8 cellular contexts compared by ENCODE assay signal in the genomic region with DNA sequence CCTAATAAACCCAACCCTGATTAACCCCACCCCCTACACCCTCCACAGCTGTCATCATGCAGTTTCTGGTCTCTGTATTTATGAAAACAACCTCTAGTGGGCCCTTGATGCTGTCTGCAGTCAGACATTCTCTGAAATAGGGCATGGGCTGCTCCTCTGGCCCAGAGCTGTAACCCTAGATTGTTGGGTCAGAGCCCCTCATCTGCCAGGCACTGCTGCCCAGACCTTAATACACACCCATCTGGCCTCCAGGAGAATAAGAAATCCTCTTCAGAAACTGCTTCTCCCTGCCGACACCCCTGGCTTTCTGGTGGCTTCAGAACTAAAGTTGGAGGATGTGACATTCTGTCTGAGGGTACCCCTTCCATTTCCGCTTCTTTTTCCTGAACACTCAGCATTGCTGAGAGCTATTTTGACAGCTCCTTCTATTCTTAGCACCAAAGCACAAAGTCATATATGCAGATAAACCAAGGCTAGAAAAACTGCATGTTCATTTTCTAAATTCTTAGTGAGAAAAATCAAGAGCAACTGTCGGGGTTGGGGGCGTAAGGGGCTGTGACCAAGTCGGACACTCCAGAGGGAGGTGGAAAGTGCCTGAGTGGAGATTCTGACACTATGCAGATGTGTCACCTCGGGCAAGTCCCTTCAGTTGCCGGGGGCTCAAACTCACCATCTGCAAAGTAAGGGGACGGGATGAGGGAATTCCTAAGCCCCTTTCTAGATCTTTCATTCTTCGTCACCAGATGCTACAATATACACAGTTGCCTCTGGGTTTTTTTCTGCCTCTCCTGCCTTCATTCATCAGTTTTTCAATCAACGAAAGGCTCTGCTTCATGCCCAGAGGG. TPM values are rescaled to one million over a fixed set of nuclear protein-coding genes. Genes with fewer than 3 reads are reported as not detected.
DNase-seq lines count a peak whose midpoint lies in the region; ATAC-seq, FAIRE-seq and TF ChIP-seq lines count a peak whose summit lies in the region.

No MANE protein-coding gene starts in this region.

- FAIRE-seq in GM19239 (lab: Jason Lieb, UNC): peak; percentile 82

- peaks cover 33% of the 10 kb centered on the region for H3K36me3 Mint-ChIP-seq in activated naive CD8-positive, alpha-beta T cell treated with anti-CD3 and anti-CD28 coated beads for 36 hours

- H3K27me3 Mint-ChIP-seq in activated naive CD8-positive, alpha-beta T cell treated with anti-CD3 and anti-CD28 coated beads for 36 hours: no peaks in the 10 kb centered on the region

- TF ChIP-seq POLR2A in erythroblast (IDR thresholded peaks at IDR 0.05; ENCODE audit: low read length): no peak

- H3K4me3 Mint-ChIP-seq in activated naive CD8-positive, alpha-beta T cell treated with anti-CD3 and anti-CD28 coated beads for 36 hours: peak overlapping the region; percentile 65

- H3K9me3 Mint-ChIP-seq in activated naive CD8-positive, alpha-beta T cell treated with anti-CD3 and anti-CD28 coated beads for 36 hours: peaks cover 8% of the 10 kb centered on the region

- ATAC-seq in HG03442 (IDR thresholded peaks at IDR 0.05; ENCODE audit: unreplicated experiment) (peak; percentile 41), HG02885 (IDR thresholded peaks at IDR 0.05; ENCODE audit: poor library complexity, unreplicated experiment) (no peak)

- peaks cover 49% of the 10 kb centered on the region for H3K4me1 Mint-ChIP-seq in activated naive CD8-positive, alpha-beta T cell treated with anti-CD3 and anti-CD28 coated beads for 36 hours

- peak overlapping the region; percentile 97 for H3K27ac Mint-ChIP-seq in activated naive CD8-positive, alpha-beta T cell treated with anti-CD3 and anti-CD28 coated beads for 36 hours

- no peak for DNase-seq in GM19239 (ENCODE audit: insufficient read length, low spot score)
- peak; percentile 76 for DNase-seq in activated naive CD8-positive, alpha-beta T cell treated with anti-CD3 and anti-CD28 coated beads for 36 hours
- DNase-seq in stimulated activated CD4-positive, alpha-beta T cell treated with anti-CD3 and anti-CD28 coated beads, TNF-alpha, amount 100 ng/mL, for 48 hours (ENCODE audit: low read depth in 3 of 3): peak; percentile 35 to 44 (median 36)
- no peak for DNase-seq in erythroblast (lab: John Stamatoyannopoulos, UW)
- no peak for DNase-seq in cerebellum (ENCODE audit: low spot score)
- no peak for DNase-seq in cerebellar nuclear complex (lab: John Stamatoyannopoulos, UW)

RNA-seq across cellular contexts. Expression of gene SRSF7, which starts 28.7 kb away (rescaled TPM):
- 100 to 1,000 TPM; 381 to 392 TPM for total RNA-seq in activated naive CD8-positive, alpha-beta T cell treated with anti-CD3 and anti-CD28 coated beads for 36 hours
- total RNA-seq in cerebellum: 109 TPM

RNA-seq across cellular contexts. Expression of gene GEMIN6, which starts 55.5 kb away (rescaled TPM):
- 10 to 100 TPM; 38.6 to 43.3 TPM for total RNA-seq in activated naive CD8-positive, alpha-beta T cell treated with anti-CD3 and anti-CD28 coated beads for 36 hours
- 10.3 TPM for total RNA-seq in cerebellum

RNA-seq across cellular contexts. Expression of gene GALM, which starts 56.6 kb away (rescaled TPM):
- total RNA-seq in activated naive CD8-positive, alpha-beta T cell treated with anti-CD3 and anti-CD28 coated beads for 36 hours: 10 to 100 TPM; 42.0 to 42.2 TPM
- 8.4 TPM for total RNA-seq in cerebellum

Comparison
In these comparisons a context has a peak if more than half of its experiments do, and no peak if none do; other contexts are left out.
1. DNase-seq: peak in activated naive CD8-positive, alpha-beta T cell treated with anti-CD3 and anti-CD28 coated beads for 36 hours (single experiment) and stimulated activated CD4-positive, alpha-beta T cell treated with anti-CD3 and anti-CD28 coated beads, TNF-alpha, amount 100 ng/mL, for 48 hours (3 of 3); none in GM19239 (single experiment), erythroblast (0 of 2), cerebellum (single experiment) and cerebellar nuclear complex (0 of 2).